22 cellular contexts compared by ENCODE assay signal in the genomic region with DNA sequence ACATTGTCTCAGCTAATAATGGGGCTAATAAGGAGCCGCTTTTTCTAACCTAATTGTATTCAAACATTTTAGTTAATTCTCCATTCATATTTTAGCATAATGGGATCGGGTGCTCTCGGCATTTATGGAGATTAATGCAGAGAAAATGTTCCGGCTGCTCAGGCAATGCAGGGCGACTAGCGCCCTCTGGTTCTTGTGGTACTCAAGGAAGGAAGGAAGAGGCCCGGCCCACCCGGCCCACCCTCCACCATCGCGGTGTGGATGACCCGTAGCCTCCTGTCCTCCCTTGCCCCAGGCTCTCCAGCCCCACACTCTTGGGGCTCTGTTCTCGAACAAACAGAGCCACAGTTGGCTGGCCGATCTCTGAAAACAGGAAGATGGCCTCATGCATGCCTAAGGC. TPM values are rescaled to one million over a fixed set of nuclear protein-coding genes. Genes with fewer than 3 reads are reported as not detected.
A peak's percentile ranks its signal among the peaks of the same experiment; 100 is the strongest.
DNase-seq lines count a peak whose midpoint lies in the region; ATAC-seq and TF ChIP-seq lines count a peak whose summit lies in the region.
"Had no signal": no experiment of that assay in that cellular context is flagged by ENCODE, and none has a peak within 500 bp of the region (broad histone marks: within the 10 kb centered on the region; RNA-seq: fewer than 3 reads in every experiment).

No MANE protein-coding gene starts in this region.

- peaks cover 31% of the 10 kb centered on the region for H3K27me3 Mint-ChIP-seq in HFFc6 (ENCODE audit: insufficient read depth)
- H3K27me3 Mint-ChIP-seq: CD4-positive, alpha-beta T cell had no signal

- DNase-seq in NCI-H1694 treated with DMSO at 0.1 percent for 48 hours (lab: John Stamatoyannopoulos, UW): peak; percentile 32
- no peak for DNase-seq in NCI-H1694 (lab: John Stamatoyannopoulos, UW)
- no peak for DNase-seq in HFFc6
- no peak for DNase-seq in dorsolateral prefrontal cortex
- DNase-seq in neuronal stem cell (ENCODE audit: low spot score): no peak
- no peak for DNase-seq in DMS53 treated with DMSO at 0.1 percent for 48 hours (lab: John Stamatoyannopoulos, UW; ENCODE audit: unreplicated experiment)
- no peak for DNase-seq in activated CD8-positive, alpha-beta memory T cell treated with anti-CD3 and anti-CD28 coated beads, Interleukin-2, amount 50 U/mL, for 4 hours
- DNase-seq: activated CD8-positive, alpha-beta memory T cell treated with anti-CD3 and anti-CD28 coated beads, Interleukin-2, amount 10 ng/mL, durations not matched to agents 7 days and 5 days; CD4-positive, alpha-beta T cell; effector CD4-positive, alpha-beta T cell; IMR-90; islet precursor cell; mesenchymal stem cell; NCI-H187; NCI-H446 treated with DMSO at 0.1 percent for 48 hours; SHP77; T-helper 2 cell had no signal

- peaks cover 12% of the 10 kb centered on the region for H3K4me1 Mint-ChIP-seq in HFFc6 (ENCODE audit: low read depth)

- H3K14ac ChIP-seq in neuronal stem cell (ENCODE audit: low read length): no peak overlapping the region

- TF ChIP-seq CTCF in HFFc6 (IDR thresholded peaks at IDR 0.05): peak; percentile 14; the same call in 1 of the 2 replicates
- peak in 39 of 56 donors; percentile 9 to 58 (median 32) for TF ChIP-seq CTCF in dorsolateral prefrontal cortex (IDR thresholded peaks at IDR 0.05 in 54 of 56, conservative IDR thresholded peaks at IDR 0.05 in 2 of 56; ENCODE audit: low read depth in 1 of 56, partially characterized antibody in 56 of 56)

- no peak overlapping the region for H3K27ac ChIP-seq in dorsolateral prefrontal cortex
- H3K27ac ChIP-seq in neuronal stem cell (replicated peaks; ENCODE audit: low read length): no peak overlapping the region
- H3K27ac ChIP-seq: suprapubic skin had no signal

- H3K9me3 ChIP-seq in neuronal stem cell (replicated peaks in 1 of 2; ENCODE audit: control insufficient read depth in 2 of 2, insufficient read depth in 1 of 2, low read depth in 1 of 2, low read length in 2 of 2): no peaks in the 10 kb centered on the region
- H3K9me3 ChIP-seq: suprapubic skin had no signal

- H3K23ac ChIP-seq in neuronal stem cell (ENCODE audit: low read depth, low read length, poor library complexity): no peak overlapping the region

- no peak overlapping the region for H3K4ac ChIP-seq in neuronal stem cell (ENCODE audit: low read length)

- H2BK5ac ChIP-seq in neuronal stem cell (ENCODE audit: low read length): no peak overlapping the region

- H3K4me3 ChIP-seq in dorsolateral prefrontal cortex: no peak overlapping the region
- H3K4me3 ChIP-seq in neuronal stem cell (ENCODE audit: low read length in 2 of 2): no peak overlapping the region
- H3K4me3 ChIP-seq: suprapubic skin had no signal

- no peak overlapping the region for H3K27ac Mint-ChIP-seq in HFFc6
- H3K27ac Mint-ChIP-seq: activated CD8-positive, alpha-beta memory T cell treated with anti-CD3 and anti-CD28 coated beads, Interleukin-2, amount 10 ng/mL, durations not matched to agents 7 days and 5 days; activated T-helper 2 cell treated with anti-CD3 and anti-CD28 coated beads, Interferon-gamma antibody, Interleukin-2, Interleukin-4, amounts not matched to agents 10 μg/mL and 5 μg/mL and 100 μg/mL, durations not matched to agents 14 hours and 24 hours and 36 hours; CD4-positive, alpha-beta T cell; natural killer cell treated with Interleukin-12 subunit alpha and Interleukin-12 subunit beta and Interleukin-15 and Interleukin-18, amount 100 ng/mL, for 72 hours; progenitor cell of endocrine pancreas had no signal

- no peaks in the 10 kb centered on the region for H3K36me3 Mint-ChIP-seq in HFFc6 (ENCODE audit: low read depth)
- H3K36me3 Mint-ChIP-seq: activated CD8-positive, alpha-beta memory T cell treated with anti-CD3 and anti-CD28 coated beads, Interleukin-2, amount 10 ng/mL, durations not matched to agents 7 days and 5 days; natural killer cell treated with Interleukin-12 subunit alpha and Interleukin-12 subunit beta and Interleukin-15 and Interleukin-18, amount 100 ng/mL, for 72 hours had no signal

- H3K4me1 ChIP-seq in neuronal stem cell (ENCODE audit: control insufficient read depth in 2 of 2, insufficient read depth in 1 of 2, low read depth in 1 of 2, low read length in 2 of 2): peaks cover 6 to 14% of the 10 kb centered on the region in 2 donors

- no peak overlapping the region for H2BK15ac ChIP-seq in neuronal stem cell (ENCODE audit: low read length)

- no peak for ATAC-seq in GM21381 (IDR thresholded peaks at IDR 0.05; ENCODE audit: unreplicated experiment)
- ATAC-seq: activated CD8-positive, alpha-beta memory T cell treated with anti-CD3 and anti-CD28 coated beads, Interleukin-2, amount 10 ng/mL, durations not matched to agents 7 days and 5 days; natural killer cell treated with Interleukin-12 subunit alpha and Interleukin-12 subunit beta and Interleukin-15 and Interleukin-18, amount 100 ng/mL, for 72 hours had no signal

- no peak overlapping the region for H3K4me2 ChIP-seq in neuronal stem cell (ENCODE audit: insufficient read depth, low read length, poor library complexity, severe bottlenecking)

- peak overlapping the region; percentile 35 for H2BK120ac ChIP-seq in neuronal stem cell (ENCODE audit: low read depth, low read length)

- H2BK12ac ChIP-seq in neuronal stem cell (ENCODE audit: low read length): no peak overlapping the region

- H2AFZ ChIP-seq in neuronal stem cell (ENCODE audit: low read length): no peak overlapping the region

- H3K18ac ChIP-seq in neuronal stem cell (ENCODE audit: low read length): peak overlapping the region; percentile 20

- no peak overlapping the region for H4K8ac ChIP-seq in neuronal stem cell (ENCODE audit: low read depth, low read length)

- H3K36me3 ChIP-seq in neuronal stem cell (replicated peaks in 1 of 2; ENCODE audit: control insufficient read depth in 2 of 2, insufficient read depth in 2 of 2, low read length in 2 of 2): no peaks in the 10 kb centered on the region
- H3K36me3 ChIP-seq: suprapubic skin had no signal

- peak overlapping the region; percentile 51 for H2AK5ac ChIP-seq in neuronal stem cell (ENCODE audit: low read depth, low read length)

- H3K9me3 Mint-ChIP-seq in HFFc6: no peaks in the 10 kb centered on the region
- H3K9me3 Mint-ChIP-seq: activated T-helper 2 cell treated with anti-CD3 and anti-CD28 coated beads, Interferon-gamma antibody, Interleukin-2, Interleukin-4, amounts not matched to agents 10 μg/mL and 5 μg/mL and 100 μg/mL, durations not matched to agents 14 hours and 24 hours and 36 hours; CD4-positive, alpha-beta T cell; natural killer cell treated with Interleukin-12 subunit alpha and Interleukin-12 subunit beta and Interleukin-15 and Interleukin-18, amount 100 ng/mL, for 72 hours had no signal

- H3K27me3 ChIP-seq in dorsolateral prefrontal cortex (peaks cover 0 to 3% (median 0%) of the 10 kb centered on the region in 45 donors), neuronal stem cell (ENCODE audit: control insufficient read depth in 3 of 3, insufficient read depth in 3 of 3, low read depth in 1 of 3, low read length in 3 of 3) (no peaks in the 10 kb centered on the region)

- intact Hi-C loops in dorsolateral prefrontal cortex (cut with DNase I): no loop called here

- H3K4me3 Mint-ChIP-seq in HFFc6: no peak overlapping the region
- H3K4me3 Mint-ChIP-seq: activated CD8-positive, alpha-beta memory T cell treated with anti-CD3 and anti-CD28 coated beads, Interleukin-2, amount 10 ng/mL, durations not matched to agents 7 days and 5 days; CD4-positive, alpha-beta T cell; natural killer cell treated with Interleukin-12 subunit alpha and Interleukin-12 subunit beta and Interleukin-15 and Interleukin-18, amount 100 ng/mL, for 72 hours had no signal

- H3K9ac ChIP-seq in neuronal stem cell (ENCODE audit: low read depth, low read length, poor library complexity): no peak overlapping the region

- H3K79me1 ChIP-seq in neuronal stem cell (ENCODE audit: low read depth, low read length): no peaks in the 10 kb centered on the region

- WGBS in neuronal stem cell (ENCODE audit: extremely low coverage in 2 of 2, insufficient read length in 2 of 2, insufficient replicate concordance in 1 of 2), 2 donors: no CpG with 5 or more reads among the region's 13 CpGs

- no peak overlapping the region for H4K91ac ChIP-seq in neuronal stem cell (ENCODE audit: low read depth, low read length, poor library complexity)

RNA-seq across cellular contexts. Expression of a gene that starts 21.1 kb away (rescaled TPM):
- total RNA-seq in HFFc6 (2021; fragmentation: NEBNext Ultra II Directional; extraction: Animal tissue kit (Norgen Biotek cat#: 25700)): 10 to 100 TPM; 18.4 to 23.6 (median 21.3) TPM
- 1 to 10 TPM in 114 of 120 experiments, under 1 TPM in 6; 0.52 to 9.2 (median 2.7) TPM for total RNA-seq in dorsolateral prefrontal cortex
- 0.26 TPM for polyA plus RNA-seq in neuronal stem cell (2013, experiment 1 of 2)
- polyA plus RNA-seq in neuronal stem cell (2013, experiment 2 of 2): 0.22 TPM
- total RNA-seq: activated CD8-positive, alpha-beta memory T cell treated with anti-CD3 and anti-CD28 coated beads, Interleukin-2, amount 10 ng/mL, durations not matched to agents 7 days and 5 days; activated T-helper 2 cell treated with anti-CD3 and anti-CD28 coated beads, Interferon-gamma antibody, Interleukin-2, Interleukin-4, amounts not matched to agents 10 μg/mL and 5 μg/mL and 100 μg/mL, durations not matched to agents 14 hours and 24 hours and 36 hours; natural killer cell treated with Interleukin-12 subunit alpha and Interleukin-12 subunit beta and Interleukin-15 and Interleukin-18, amount 100 ng/mL, for 72 hours had no signal

RNA-seq across cellular contexts. Expression of a gene that starts 53.1 kb away (rescaled TPM):
- total RNA-seq in HFFc6 (2021; fragmentation: NEBNext Ultra II Directional; extraction: Animal tissue kit (Norgen Biotek cat#: 25700)): under 1 TPM in 5 of 6 experiments, not detected in 1; 0.03 to 0.19 (median 0.05) TPM
- total RNA-seq in dorsolateral prefrontal cortex: 10 to 100 TPM in 118 of 120 experiments, 1 to 10 TPM in 2; 6.8 to 38.4 (median 21.8) TPM
- polyA plus RNA-seq in neuronal stem cell (2013, experiment 1 of 2): 3.0 TPM
- 2.8 TPM for polyA plus RNA-seq in neuronal stem cell (2013, experiment 2 of 2)
- total RNA-seq: activated CD8-positive, alpha-beta memory T cell treated with anti-CD3 and anti-CD28 coated beads, Interleukin-2, amount 10 ng/mL, durations not matched to agents 7 days and 5 days; activated T-helper 2 cell treated with anti-CD3 and anti-CD28 coated beads, Interferon-gamma antibody, Interleukin-2, Interleukin-4, amounts not matched to agents 10 μg/mL and 5 μg/mL and 100 μg/mL, durations not matched to agents 14 hours and 24 hours and 36 hours; CD4-positive, alpha-beta T cell; natural killer cell treated with Interleukin-12 subunit alpha and Interleukin-12 subunit beta and Interleukin-15 and Interleukin-18, amount 100 ng/mL, for 72 hours had no signal

Comparison
In these comparisons a context has a peak if more than half of its experiments do, and no peak if none do; other contexts are left out.
1. RNA of a gene that starts 53.1 kb away (total RNA-seq): 6.8 to 38.4 TPM in dorsolateral prefrontal cortex; 0.03 to 0.19 TPM in HFFc6; every median in the first group is over 4 times any median in the second.